1 cellular context compared by ENCODE assay signal in genomic region chr2:9099341-9099751, GRCh38.
TF ChIP-seq lines count a peak whose summit lies in the region.

No MANE protein-coding gene starts in this region.

TF ChIP-seq in GM12878, 131 proteins besides CTCF, POLR2A, EP300 and RAD21 (continued from another document):
- TF ChIP-seq TCF7 (IDR thresholded peaks at IDR 0.05; ENCODE audit: borderline replicate concordance), result peak; percentile 73
- TF ChIP-seq RELB (IDR thresholded peaks at IDR 0.05; ENCODE audit: low read depth), result peak; percentile 85
- TF ChIP-seq HCFC1 (IDR thresholded peaks at IDR 0.05; ENCODE audit: low read length), result no peak
- TF ChIP-seq MXI1 (IDR thresholded peaks at IDR 0.05; ENCODE audit: low read depth, low read length), result peak; percentile 24; the same call in 1 of the 2 replicates
- no peak for TF ChIP-seq SMAD5 (IDR thresholded peaks at IDR 0.05; ENCODE audit: low read depth)
- no peak for TF ChIP-seq WRNIP1 (IDR thresholded peaks at IDR 0.05; ENCODE audit: borderline replicate concordance, low read depth, low read length)
- 0 out of 4 replicates have a peak, but pooled peaks of 1 of the 2 experiments have one; percentile 27 for TF ChIP-seq CEBPB (IDR thresholded peaks at IDR 0.05; ENCODE audit: borderline replicate concordance in 1 of 2, low read depth in 2 of 2, low read length in 2 of 2)
- TF ChIP-seq MEF2A (IDR thresholded peaks at IDR 0.05; ENCODE audit: insufficient read depth, low read depth, low read length), result 0 out of 2 replicates have a peak, but pooled peaks have one; percentile 32
- TF ChIP-seq NRF1 (conservative IDR thresholded peaks at IDR 0.05; ENCODE audit: low read depth, low read length), result no peak
- TF ChIP-seq IKZF1 (conservative IDR thresholded peaks at IDR 0.05), result peak; percentile 46
- no peak for TF ChIP-seq ASH2L (IDR thresholded peaks at IDR 0.05; ENCODE audit: borderline replicate concordance, low read depth)
- peak; percentile 83 for TF ChIP-seq RUNX3 (IDR thresholded peaks at IDR 0.05; ENCODE audit: low read length)
- peak; percentile 72; the same call in 1 of the 2 replicates for TF ChIP-seq ATF7 (IDR thresholded peaks at IDR 0.05; ENCODE audit: low read depth)
- TF ChIP-seq, protein P1, sequence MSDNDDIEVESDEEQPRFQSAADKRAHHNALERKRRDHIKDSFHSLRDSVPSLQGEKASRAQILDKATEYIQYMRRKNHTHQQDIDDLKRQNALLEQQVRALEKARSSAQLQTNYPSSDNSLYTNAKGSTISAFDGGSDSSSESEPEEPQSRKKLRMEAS (IDR thresholded peaks at IDR 0.05; ENCODE audit: low read depth, low read length), result peak; percentile 39; the same call in 1 of the 2 replicates
- TF ChIP-seq FOXK2 (IDR thresholded peaks at IDR 0.05), result no peak
- peak; percentile 72 for TF ChIP-seq NFIC (IDR thresholded peaks at IDR 0.05; ENCODE audit: low read depth, low read length)
- peak; percentile 38; the same call in 1 of the 2 replicates for TF ChIP-seq BMI1 (IDR thresholded peaks at IDR 0.05; ENCODE audit: borderline replicate concordance)
- TF ChIP-seq YBX1 (IDR thresholded peaks at IDR 0.05), result no peak
- TF ChIP-seq FOS (IDR thresholded peaks at IDR 0.05; ENCODE audit: borderline replicate concordance, extremely low read depth, insufficient read length), result no peak
- no peak for TF ChIP-seq CHD4 (IDR thresholded peaks at IDR 0.05)
- no peak; a peak in 1 of 3 replicates for TF ChIP-seq EGR1 (IDR thresholded peaks at IDR 0.05; ENCODE audit: borderline replicate concordance in 1 of 2, low read depth in 2 of 2, low read length in 2 of 2)
- TF ChIP-seq, protein P2, sequence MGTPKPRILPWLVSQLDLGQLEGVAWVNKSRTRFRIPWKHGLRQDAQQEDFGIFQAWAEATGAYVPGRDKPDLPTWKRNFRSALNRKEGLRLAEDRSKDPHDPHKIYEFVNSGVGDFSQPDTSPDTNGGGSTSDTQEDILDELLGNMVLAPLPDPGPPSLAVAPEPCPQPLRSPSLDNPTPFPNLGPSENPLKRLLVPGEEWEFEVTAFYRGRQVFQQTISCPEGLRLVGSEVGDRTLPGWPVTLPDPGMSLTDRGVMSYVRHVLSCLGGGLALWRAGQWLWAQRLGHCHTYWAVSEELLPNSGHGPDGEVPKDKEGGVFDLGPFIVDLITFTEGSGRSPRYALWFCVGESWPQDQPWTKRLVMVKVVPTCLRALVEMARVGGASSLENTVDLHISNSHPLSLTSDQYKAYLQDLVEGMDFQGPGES (IDR thresholded peaks at IDR 0.05), result no peak
- TF ChIP-seq FOXM1 (IDR thresholded peaks at IDR 0.05; ENCODE audit: low read depth, low read length), result peak; percentile 54; the same call in 1 of the 2 replicates
- TF ChIP-seq STAT3 (IDR thresholded peaks at IDR 0.05; ENCODE audit: low read depth, low read length), result no peak
- TF ChIP-seq MTA2 (IDR thresholded peaks at IDR 0.05; ENCODE audit: low read depth), result peak; percentile 84
- TF ChIP-seq IKZF2 (IDR thresholded peaks at IDR 0.05), result peak; percentile 63 to 78; a peak in 2 of 4 replicates
- TF ChIP-seq SRF (IDR thresholded peaks at IDR 0.05; ENCODE audit: low read depth in 2 of 2, low read length in 2 of 2), result no peak
- TF ChIP-seq, protein P3, sequence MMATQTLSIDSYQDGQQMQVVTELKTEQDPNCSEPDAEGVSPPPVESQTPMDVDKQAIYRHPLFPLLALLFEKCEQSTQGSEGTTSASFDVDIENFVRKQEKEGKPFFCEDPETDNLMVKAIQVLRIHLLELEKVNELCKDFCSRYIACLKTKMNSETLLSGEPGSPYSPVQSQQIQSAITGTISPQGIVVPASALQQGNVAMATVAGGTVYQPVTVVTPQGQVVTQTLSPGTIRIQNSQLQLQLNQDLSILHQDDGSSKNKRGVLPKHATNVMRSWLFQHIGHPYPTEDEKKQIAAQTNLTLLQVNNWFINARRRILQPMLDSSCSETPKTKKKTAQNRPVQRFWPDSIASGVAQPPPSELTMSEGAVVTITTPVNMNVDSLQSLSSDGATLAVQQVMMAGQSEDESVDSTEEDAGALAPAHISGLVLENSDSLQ (IDR thresholded peaks at IDR 0.05), result peak; percentile 70
- TF ChIP-seq, protein P4, sequence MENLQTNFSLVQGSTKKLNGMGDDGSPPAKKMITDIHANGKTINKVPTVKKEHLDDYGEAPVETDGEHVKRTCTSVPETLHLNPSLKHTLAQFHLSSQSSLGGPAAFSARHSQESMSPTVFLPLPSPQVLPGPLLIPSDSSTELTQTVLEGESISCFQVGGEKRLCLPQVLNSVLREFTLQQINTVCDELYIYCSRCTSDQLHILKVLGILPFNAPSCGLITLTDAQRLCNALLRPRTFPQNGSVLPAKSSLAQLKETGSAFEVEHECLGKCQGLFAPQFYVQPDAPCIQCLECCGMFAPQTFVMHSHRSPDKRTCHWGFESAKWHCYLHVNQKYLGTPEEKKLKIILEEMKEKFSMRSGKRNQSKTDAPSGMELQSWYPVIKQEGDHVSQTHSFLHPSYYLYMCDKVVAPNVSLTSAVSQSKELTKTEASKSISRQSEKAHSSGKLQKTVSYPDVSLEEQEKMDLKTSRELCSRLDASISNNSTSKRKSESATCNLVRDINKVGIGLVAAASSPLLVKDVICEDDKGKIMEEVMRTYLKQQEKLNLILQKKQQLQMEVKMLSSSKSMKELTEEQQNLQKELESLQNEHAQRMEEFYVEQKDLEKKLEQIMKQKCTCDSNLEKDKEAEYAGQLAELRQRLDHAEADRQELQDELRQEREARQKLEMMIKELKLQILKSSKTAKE (IDR thresholded peaks at IDR 0.05; ENCODE audit: low read depth, poor library complexity, severe bottlenecking), result peak; percentile 68
- TF ChIP-seq CBX5 (IDR thresholded peaks at IDR 0.05; ENCODE audit: low read depth), result peak; percentile 54; the same call in 1 of the 2 replicates
- TF ChIP-seq GATAD2B (conservative IDR thresholded peaks at IDR 0.05; ENCODE audit: low read depth), result no peak
- TF ChIP-seq BACH1 (IDR thresholded peaks at IDR 0.05; ENCODE audit: borderline replicate concordance), result 0 out of 2 replicates have a peak, but pooled peaks have one; percentile 47
- peak; percentile 81; the same call in 1 of the 3 replicates for TF ChIP-seq POU2F2 (IDR thresholded peaks at IDR 0.05; ENCODE audit: borderline replicate concordance, low read depth, low read length)
- peak; percentile 87 for TF ChIP-seq BCL11A (IDR thresholded peaks at IDR 0.05; ENCODE audit: low read depth, low read length)
- TF ChIP-seq, protein P5, sequence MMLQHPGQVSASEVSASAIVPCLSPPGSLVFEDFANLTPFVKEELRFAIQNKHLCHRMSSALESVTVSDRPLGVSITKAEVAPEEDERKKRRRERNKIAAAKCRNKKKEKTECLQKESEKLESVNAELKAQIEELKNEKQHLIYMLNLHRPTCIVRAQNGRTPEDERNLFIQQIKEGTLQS (IDR thresholded peaks at IDR 0.05; ENCODE audit: borderline replicate concordance, extremely low read depth, low read depth, low read length), result 0 out of 2 replicates have a peak, but pooled peaks have one; percentile 3
- TF ChIP-seq, protein P6, sequence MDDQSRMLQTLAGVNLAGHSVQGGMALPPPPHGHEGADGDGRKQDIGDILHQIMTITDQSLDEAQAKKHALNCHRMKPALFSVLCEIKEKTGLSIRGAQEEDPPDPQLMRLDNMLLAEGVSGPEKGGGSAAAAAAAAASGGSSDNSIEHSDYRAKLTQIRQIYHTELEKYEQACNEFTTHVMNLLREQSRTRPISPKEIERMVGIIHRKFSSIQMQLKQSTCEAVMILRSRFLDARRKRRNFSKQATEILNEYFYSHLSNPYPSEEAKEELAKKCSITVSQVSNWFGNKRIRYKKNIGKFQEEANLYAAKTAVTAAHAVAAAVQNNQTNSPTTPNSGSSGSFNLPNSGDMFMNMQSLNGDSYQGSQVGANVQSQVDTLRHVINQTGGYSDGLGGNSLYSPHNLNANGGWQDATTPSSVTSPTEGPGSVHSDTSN (IDR thresholded peaks at IDR 0.05; ENCODE audit: insufficient replicate concordance, low read depth, low read length), result peak; percentile 19
- TF ChIP-seq HDAC6 (IDR thresholded peaks at IDR 0.05; ENCODE audit: unreplicated experiment), result no peak
- TF ChIP-seq REST (IDR thresholded peaks at IDR 0.05; ENCODE audit: low read depth, low read length), result no peak
- TF ChIP-seq CHD1 (IDR thresholded peaks at IDR 0.05; ENCODE audit: low read depth, low read length), result no peak
- TF ChIP-seq IRF4 (IDR thresholded peaks at IDR 0.05; ENCODE audit: low read depth, low read length), result peak; percentile 73
- peak; percentile 20 for TF ChIP-seq SP1 (IDR thresholded peaks at IDR 0.05; ENCODE audit: low read depth, low read length)
- no peak for TF ChIP-seq ZNF207 (IDR thresholded peaks at IDR 0.05; ENCODE audit: borderline replicate concordance)
- peak; percentile 48; the same call in 1 of the 2 replicates for TF ChIP-seq EED (IDR thresholded peaks at IDR 0.05; ENCODE audit: low read depth)
- peak; percentile 81; the same call in 1 of the 2 replicates for TF ChIP-seq YY1 (IDR thresholded peaks at IDR 0.05; ENCODE audit: low read depth, low read length)
- no peak for TF ChIP-seq SMC3 (IDR thresholded peaks at IDR 0.05; ENCODE audit: borderline replicate concordance, low read length)
- TF ChIP-seq, protein P7, sequence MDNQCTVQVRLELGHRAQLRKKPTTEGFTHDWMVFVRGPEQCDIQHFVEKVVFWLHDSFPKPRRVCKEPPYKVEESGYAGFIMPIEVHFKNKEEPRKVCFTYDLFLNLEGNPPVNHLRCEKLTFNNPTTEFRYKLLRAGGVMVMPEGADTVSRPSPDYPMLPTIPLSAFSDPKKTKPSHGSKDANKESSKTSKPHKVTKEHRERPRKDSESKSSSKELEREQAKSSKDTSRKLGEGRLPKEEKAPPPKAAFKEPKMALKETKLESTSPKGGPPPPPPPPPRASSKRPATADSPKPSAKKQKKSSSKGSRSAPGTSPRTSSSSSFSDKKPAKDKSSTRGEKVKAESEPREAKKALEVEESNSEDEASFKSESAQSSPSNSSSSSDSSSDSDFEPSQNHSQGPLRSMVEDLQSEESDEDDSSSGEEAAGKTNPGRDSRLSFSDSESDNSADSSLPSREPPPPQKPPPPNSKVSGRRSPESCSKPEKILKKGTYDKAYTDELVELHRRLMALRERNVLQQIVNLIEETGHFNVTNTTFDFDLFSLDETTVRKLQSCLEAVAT (IDR thresholded peaks at IDR 0.05), result peak; percentile 58; the same call in 1 of the 2 replicates
- peak; percentile 76; the same call in 1 of the 2 replicates for TF ChIP-seq TCF12 (IDR thresholded peaks at IDR 0.05; ENCODE audit: low read depth, low read length)
